Comparison of ENCODE assay signal across 19 cellular contexts in the genomic region with DNA sequence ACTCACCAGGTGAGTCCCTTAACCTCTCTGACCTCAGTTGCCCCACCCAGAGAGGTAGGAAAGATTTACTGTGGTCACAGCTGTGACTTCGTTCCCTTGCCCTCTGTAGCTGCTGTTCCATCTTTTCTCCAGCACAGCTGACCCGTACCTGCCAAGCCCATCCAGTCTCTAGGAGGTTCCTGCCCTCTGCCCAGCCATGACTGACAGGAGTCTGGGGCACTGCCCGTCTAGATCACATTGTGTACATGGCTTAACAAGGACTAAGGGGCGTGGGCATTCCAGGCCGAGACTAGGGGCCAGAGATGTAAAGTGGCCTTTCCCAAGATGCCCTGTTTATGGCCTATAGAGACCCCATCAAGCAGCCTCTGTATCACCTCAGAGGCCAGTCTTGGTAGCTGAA.
"Had no signal": no experiment of that assay in that cellular context is flagged by ENCODE, and none has a peak within 500 bp of the region (broad histone marks: within the 10 kb centered on the region; RNA-seq: fewer than 3 reads in every experiment).

No MANE protein-coding gene starts in this region.

- ATAC-seq: activated T-cell treated with anti-CD3 and anti-CD28 coated beads, Interleukin-2, amount 50 U/mL, for 4 hours; effector memory CD8-positive, alpha-beta T cell; heart left ventricle; lower lobe of right lung; naive thymus-derived CD8-positive, alpha-beta T cell; stimulated activated naive CD8-positive, alpha-beta T cell treated with anti-CD3 and anti-CD28 coated beads, Interleukin-15, Interleukin-2, amounts not matched to agents 100 U/mL and 50 U/mL, for 24 hours had no signal

- H2AFZ ChIP-seq: neural progenitor cell had no signal

- H3K9ac ChIP-seq: neural progenitor cell had no signal

- H3K27ac ChIP-seq: colonic mucosa, dorsolateral prefrontal cortex, lower lobe of right lung, neural progenitor cell, spleen had no signal

- DNase-seq: activated CD4-positive, alpha-beta T cell treated with anti-CD3 and anti-CD28 coated beads for 1 hour; activated CD8-positive, alpha-beta memory T cell treated with anti-CD3 and anti-CD28 coated beads, Interleukin-2, amount 50 U/mL, for 48 hours; activated naive CD4-positive, alpha-beta T cell treated with Interleukin-2 at 50 U/mL for 16 hours; activated naive CD8-positive, alpha-beta T cell treated with anti-CD3 and anti-CD28 coated beads for 36 hours; activated T-cell treated with anti-CD3 and anti-CD28 coated beads, Interleukin-2, amount 50 U/mL, for 4 hours; amniotic stem cell; colonic mucosa; dorsolateral prefrontal cortex; effector memory CD8-positive, alpha-beta T cell; heart left ventricle; islet precursor cell; lower lobe of right lung; naive thymus-derived CD8-positive, alpha-beta T cell; spleen; stimulated activated CD4-positive, alpha-beta T cell treated with anti-CD3 and anti-CD28 coated beads, Interleukin-4, amount 100 ng/mL, for 24 hours; stimulated activated naive CD8-positive, alpha-beta T cell treated with anti-CD3 and anti-CD28 coated beads, Interleukin-15, Interleukin-2, amounts not matched to agents 100 U/mL and 50 U/mL, for 24 hours; T-helper 9 cell; tibial artery had no signal

- H3K36me3 ChIP-seq: colonic mucosa, neural progenitor cell had no signal

- H3K27me3 ChIP-seq: colonic mucosa, dorsolateral prefrontal cortex, heart left ventricle, neural progenitor cell, spleen, tibial artery had no signal

- H3K4me3 ChIP-seq: colonic mucosa, dorsolateral prefrontal cortex, heart left ventricle, lower lobe of right lung, neural progenitor cell, spleen, tibial artery had no signal

- H3K9me3 ChIP-seq: colonic mucosa, heart left ventricle, lower lobe of right lung, spleen, tibial artery had no signal

- H3K4me1 ChIP-seq: colonic mucosa, lower lobe of right lung, spleen had no signal

- H3K4me2 ChIP-seq: neural progenitor cell had no signal
